Comparison of ENCODE assay signal across 12 cellular contexts in the genomic region with DNA sequence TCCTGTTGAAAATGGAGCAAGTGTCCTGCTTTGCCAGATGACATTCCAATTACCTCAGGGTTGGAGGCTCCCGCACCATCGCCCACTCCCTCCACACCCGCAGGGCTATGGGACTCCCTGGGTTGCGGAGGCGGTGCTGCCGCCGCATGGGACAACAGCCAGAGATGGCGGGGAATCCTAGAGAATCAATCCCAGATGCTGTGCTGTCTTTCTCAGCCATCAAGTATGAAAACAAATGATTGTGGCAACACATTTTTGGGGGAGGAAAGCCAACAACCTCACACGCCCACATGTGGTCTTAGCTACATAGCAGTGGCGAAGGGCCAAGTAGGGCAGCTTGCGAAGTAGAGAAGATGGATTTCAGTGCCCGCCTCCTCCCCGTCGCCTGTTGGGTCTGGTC. TPM values are rescaled to one million over a fixed set of nuclear protein-coding genes. Genes with fewer than 3 reads are reported as not detected.
DNase-seq lines count a peak whose midpoint lies in the region; ATAC-seq, FAIRE-seq and TF ChIP-seq lines count a peak whose summit lies in the region.
"Had no signal": no experiment of that assay in that cellular context is flagged by ENCODE, and none has a peak within 500 bp of the region (broad histone marks: within the 10 kb centered on the region; RNA-seq: fewer than 3 reads in every experiment).

No MANE protein-coding gene starts in this region.

- no peaks in the 10 kb centered on the region for H4K20me1 ChIP-seq in K562 (replicated peaks; ENCODE audit: control insufficient read depth, insufficient read depth, low read length)

- H3K4me3 ChIP-seq in AG09309 (ENCODE audit: control insufficient read depth, low read depth, low read length) = peak overlapping the region; percentile 16
- H3K4me3 ChIP-seq in HFF-Myc (replicated peaks; ENCODE audit: low read depth, low read length) = no peak overlapping the region
- H3K4me3 ChIP-seq in K562 = no peak overlapping the region
- no peak overlapping the region for H3K4me3 ChIP-seq in sigmoid colon

- intact Hi-C loops in K562 (cut with micrococcal nuclease) = no loop called here
- intact Hi-C loops in sigmoid colon (cut with DNase I) = no loop called here

- no peak overlapping the region for H3K4me2 ChIP-seq in K562 (ENCODE audit: insufficient read depth, low read length)

- peaks cover 12 to 14% of the 10 kb centered on the region in 2 experiments for H3K27me3 ChIP-seq in K562 (ENCODE audit: control insufficient read depth in 2 of 2, insufficient read depth in 2 of 2, low read length in 2 of 2)
- no peaks in the 10 kb centered on the region for H3K27me3 ChIP-seq in sigmoid colon

- H3K79me2 ChIP-seq in K562 (ENCODE audit: control insufficient read depth, insufficient read depth, low read length) = no peaks in the 10 kb centered on the region

- H3K9ac ChIP-seq in K562 (ENCODE audit: insufficient read depth in 1 of 2, low read depth in 2 of 2, low read length in 2 of 2) = no peak overlapping the region

- no peaks in the 10 kb centered on the region for H3K9me3 ChIP-seq in K562 (replicated peaks; ENCODE audit: control insufficient read depth, insufficient read depth, low read depth, low read length)
- no peaks in the 10 kb centered on the region for H3K9me3 ChIP-seq in sigmoid colon

- no peaks in the 10 kb centered on the region for H3K36me3 ChIP-seq in K562 (ENCODE audit: control insufficient read depth, insufficient read depth, low read length)
- no peaks in the 10 kb centered on the region for H3K36me3 ChIP-seq in sigmoid colon

- DNase-seq in AG09309 (ENCODE audit: low read depth) = peak; percentile 94
- peak; percentile 92 for DNase-seq in HFF-Myc (ENCODE audit: extremely low read depth, low read depth)
- no peak for DNase-seq in K562 (ENCODE audit: extremely low read depth in 1 of 4, low spot score in 3 of 4)
- DNase-seq in mesothelial cell of epicardium (ENCODE audit: low spot score in 2 of 2, unreplicated experiment in 2 of 2) = peak; percentile 35 to 59
- DNase-seq in kidney glomerular epithelial cell (lab: John Stamatoyannopoulos, UW) = no peak
- DNase-seq in NCI-H2029 (lab: John Stamatoyannopoulos, UW) = no peak
- DNase-seq in sigmoid colon = no peak
- DNase-seq: DMS79, occipital lobe had no signal

- H3K27ac ChIP-seq in K562 (ENCODE audit: extremely low read depth, low read depth, low read length) (no peak overlapping the region), sigmoid colon (no peak overlapping the region)

- no peaks in the 10 kb centered on the region for H3K9me3 Mint-ChIP-seq in mesothelial cell of epicardium
- H3K9me3 Mint-ChIP-seq: stimulated activated naive CD8-positive, alpha-beta T cell treated with anti-CD3 and anti-CD28 coated beads, Interleukin-15, Interleukin-2, amounts not matched to agents 100 ng/mL and 50 ng/mL, for 24 hours had no signal

- peak overlapping the region; percentile 78 for H3K27ac Mint-ChIP-seq in mesothelial cell of epicardium
- H3K27ac Mint-ChIP-seq: stimulated activated naive CD8-positive, alpha-beta T cell treated with anti-CD3 and anti-CD28 coated beads, Interleukin-15, Interleukin-2, amounts not matched to agents 100 ng/mL and 50 ng/mL, for 24 hours had no signal

- H3K4me1 Mint-ChIP-seq in mesothelial cell of epicardium = peaks cover 7% of the 10 kb centered on the region

- H3K9me1 ChIP-seq in K562 (ENCODE audit: control insufficient read depth, insufficient read depth, low read length) = no peaks in the 10 kb centered on the region

- TF ChIP-seq CTCF in AG09309 (IDR thresholded peaks at IDR 0.05; ENCODE audit: control insufficient read depth, insufficient read depth, low read depth, low read length, missing control alignments) (no peak), HFF-Myc (IDR thresholded peaks at IDR 0.05; ENCODE audit: low read depth, low read length, missing control alignments) (no peak), K562 (IDR thresholded peaks at IDR 0.05 in 2 of 3, conservative IDR thresholded peaks at IDR 0.05 in 1 of 3; ENCODE audit: insufficient read depth in 2 of 3, low read depth in 1 of 3, low read length in 3 of 3) (no peak), mesothelial cell of epicardium (IDR thresholded peaks at IDR 0.05; ENCODE audit: unreplicated experiment) (no peak), sigmoid colon (IDR thresholded peaks at IDR 0.05) (no peak)

- no peaks in the 10 kb centered on the region for H3K4me1 ChIP-seq in K562 (replicated peaks in 1 of 2; ENCODE audit: control insufficient read depth in 2 of 2, insufficient read depth in 2 of 2, low read length in 2 of 2)
- no peaks in the 10 kb centered on the region for H3K4me1 ChIP-seq in sigmoid colon

- TF ChIP-seq RAD21 in K562 (CRISPR knock-in tag; conservative IDR thresholded peaks at IDR 0.05 in 1 of 2, IDR thresholded peaks at IDR 0.05 in 1 of 2) = no peak

- in situ Hi-C loops in K562 (cut with MboI) = no loop called here

- POLR2A ChIA-PET in K562 (lab: Yijun Ruan, JAX) = interaction anchor here (0.8 kb wide), 1 partner anchor 206 kb away, joined by 3 read pairs; no protein-coding TSS in a partner anchor

- H2AFZ ChIP-seq in K562 (ENCODE audit: low read depth, low read length) = no peak overlapping the region

- FAIRE-seq in K562 (lab: Jason Lieb, UNC) = no peak

- no TSS peak for BruUV-seq in K562 (replicated peaks; lab: Mats Ljungman, UMichigan)

- ATAC-seq in K562 = no peak
- ATAC-seq in HG03139 (IDR thresholded peaks at IDR 0.05; ENCODE audit: unreplicated experiment) = no peak

- no peaks in the 10 kb centered on the region for H3K36me3 Mint-ChIP-seq in mesothelial cell of epicardium

- H3K4me3 Mint-ChIP-seq in mesothelial cell of epicardium = no peak overlapping the region
- H3K4me3 Mint-ChIP-seq: stimulated activated naive CD8-positive, alpha-beta T cell treated with anti-CD3 and anti-CD28 coated beads, Interleukin-15, Interleukin-2, amounts not matched to agents 100 ng/mL and 50 ng/mL, for 24 hours had no signal

- no peaks in the 10 kb centered on the region for H3K27me3 Mint-ChIP-seq in mesothelial cell of epicardium (ENCODE audit: low read depth)

- CTCF ChIA-PET in K562 (lab: Yijun Ruan, JAX; ENCODE audit: low intra/inter-chr PET ratio) = no interaction called here

- TF ChIP-seq POLR2A in K562 (conservative IDR thresholded peaks at IDR 0.05) = no peak
- TF ChIP-seq POLR2A in sigmoid colon (IDR thresholded peaks at IDR 0.05) = no peak

- TF ChIP-seq EP300 in K562 (IDR thresholded peaks at IDR 0.05; ENCODE audit: low read length) = no peak
- no peak for TF ChIP-seq EP300 in sigmoid colon (IDR thresholded peaks at IDR 0.05)

- 2% methylated on average over 9 of the region's 14 CpGs for WGBS in K562 (ENCODE audit: insufficient coverage, low coverage, missing lambda C conversion rate)
- WGBS in sigmoid colon, 2 donors = 85 to 90% methylated on average over 14 of the region's 14 CpGs

TF ChIP-seq in K562, 482 proteins besides CTCF, POLR2A, EP300 and RAD21:
- peak; percentile 47 for TF ChIP-seq EGR1 (conservative IDR thresholded peaks at IDR 0.05)
- TF ChIP-seq, protein P1, sequence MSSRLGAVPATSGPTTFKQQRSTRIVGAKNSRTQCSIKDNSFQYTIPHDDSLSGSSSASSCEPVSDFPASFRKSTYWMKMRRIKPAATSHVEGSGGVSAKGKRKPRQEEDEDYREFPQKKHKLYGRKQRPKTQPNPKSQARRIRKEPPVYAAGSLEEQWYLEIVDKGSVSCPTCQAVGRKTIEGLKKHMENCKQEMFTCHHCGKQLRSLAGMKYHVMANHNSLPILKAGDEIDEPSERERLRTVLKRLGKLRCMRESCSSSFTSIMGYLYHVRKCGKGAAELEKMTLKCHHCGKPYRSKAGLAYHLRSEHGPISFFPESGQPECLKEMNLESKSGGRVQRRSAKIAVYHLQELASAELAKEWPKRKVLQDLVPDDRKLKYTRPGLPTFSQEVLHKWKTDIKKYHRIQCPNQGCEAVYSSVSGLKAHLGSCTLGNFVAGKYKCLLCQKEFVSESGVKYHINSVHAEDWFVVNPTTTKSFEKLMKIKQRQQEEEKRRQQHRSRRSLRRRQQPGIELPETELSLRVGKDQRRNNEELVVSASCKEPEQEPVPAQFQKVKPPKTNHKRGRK (tag; IDR thresholded peaks at IDR 0.05) = no peak; the same call in 1 of the 2 replicates
TF ChIP-seq in K562: peak in this region for 1.

RNA-seq across cellular contexts. Expression of a gene that starts 46.7 kb away (rescaled TPM):
- total RNA-seq in K562 (2011; cell fraction: chromatin; rRNA removed; ENCODE audit: low replicate concordance) = not detected in 2 replicates
- total RNA-seq in K562 (2011; cell fraction: nucleolus; rRNA removed) = not detected in 2 replicates
- total RNA-seq in K562 (2011; cell fraction: nucleoplasm; rRNA removed) = not detected in 2 replicates
- total RNA-seq in K562 (2014; rRNA removed) (not detected in 2 replicates), K562 (2014; rRNA removed; fragmentation: Illumina TruSeq; extraction: Trizol) (not detected in 2 replicates), K562 (2015; rRNA removed; fragmentation: Illumina TruSeq; extraction: Trizol) (not detected in 2 replicates), K562 (2021) (not detected in 2 replicates), mesothelial cell of epicardium (not detected in 3 replicates), sigmoid colon (1 to 10 TPM in 2 of 4 donors, under 1 TPM in 1, not detected in 1; 0.36 to 3.3 (median 2.7) TPM)
- polyA plus RNA-seq in K562 (2011; rRNA removed) (not detected in 2 replicates), K562 (2014; fragmentation: Illumina TruSeq; extraction: Trizol) (not detected in 2 replicates), K562 (2014; fragmentation: Nextera tagmentation; extraction: Ambion mirVana) (not detected), K562 (2014; rRNA removed) (not detected in 2 replicates), sigmoid colon (under 1 TPM in 1 of 3 donors, not detected in 2; 0.09 TPM)
- not detected in 2 replicates for polyA plus RNA-seq in K562 (2011; cell fraction: cytosol; rRNA removed)
- polyA plus RNA-seq in K562 (2011; cell fraction: nucleus; rRNA removed) = not detected in 2 replicates
- 0.06 TPM in 1 of 2 replicates, not detected in the other for polyA plus RNA-seq in K562 (2012)
- polyA minus RNA-seq in K562 (2011; rRNA and poly(A)+ RNA removed) = not detected in 2 replicates
- not detected in 2 replicates for polyA minus RNA-seq in K562 (2011; cell fraction: cytosol; rRNA and poly(A)+ RNA removed)
- polyA minus RNA-seq in K562 (2011; cell fraction: nucleus; rRNA and poly(A)+ RNA removed) = not detected in 2 replicates
- total RNA-seq: NCI-H460 had no signal

Comparison
In these comparisons a context has a peak if more than half of its experiments do, and no peak if none do; other contexts are left out.
1. DNase-seq: peak in AG09309 (single experiment), HFF-Myc (single experiment) and mesothelial cell of epicardium (2 of 2); none in K562 (0 of 4), kidney glomerular epithelial cell (single experiment), NCI-H2029 (single experiment) and sigmoid colon (single experiment).